In genomic region chr1:209375097-209375496, GRCh38 we compare ENCODE assay signal across 17 cellular contexts.
A peak's percentile ranks its signal among the peaks of the same experiment; 100 is the strongest.
DNase-seq lines count a peak whose midpoint lies in the region; ATAC-seq, FAIRE-seq and TF ChIP-seq lines count a peak whose summit lies in the region.
"Had no signal": no experiment of that assay in that cellular context is flagged by ENCODE, and none has a peak within 500 bp of the region (broad histone marks: within the 10 kb centered on the region; RNA-seq: fewer than 3 reads in every experiment).

No MANE protein-coding gene starts in this region.

- H3K27me3 Mint-ChIP-seq in astrocyte (ENCODE audit: low read depth, unreplicated experiment) = no peaks in the 10 kb centered on the region

- H3K4me2 ChIP-seq in astrocyte (ENCODE audit: low read length) = no peak overlapping the region
- peak overlapping the region; percentile 48 for H3K4me2 ChIP-seq in keratinocyte (ENCODE audit: control insufficient read depth, extremely low read depth, insufficient read depth, low read depth, low read length)
- H3K4me2 ChIP-seq: BLaER1 had no signal

- H3K4me1 ChIP-seq in astrocyte (ENCODE audit: insufficient read depth, low read length) = peaks cover 8% of the 10 kb centered on the region
- peaks cover 70% of the 10 kb centered on the region for H3K4me1 ChIP-seq in keratinocyte (ENCODE audit: control insufficient read depth, extremely low read depth, insufficient read depth, low read length)
- peaks cover 21% of the 10 kb centered on the region for H3K4me1 ChIP-seq in suprapubic skin
- no peaks in the 10 kb centered on the region for H3K4me1 ChIP-seq in tibial nerve

- no peak for TF ChIP-seq CTCF in astrocyte (IDR thresholded peaks at IDR 0.05; ENCODE audit: insufficient read depth, low read depth, low read length)
- no peak for TF ChIP-seq CTCF in keratinocyte (optimal IDR thresholded peaks at IDR 0.05 in 1 of 3, IDR thresholded peaks at IDR 0.05 in 1 of 3, conservative IDR thresholded peaks at IDR 0.05 in 1 of 3; ENCODE audit: extremely low read depth in 1 of 3, insufficient read depth in 2 of 3, low read length in 3 of 3)
- no peak for TF ChIP-seq CTCF in suprapubic skin (IDR thresholded peaks at IDR 0.05)
- no peak for TF ChIP-seq CTCF in tibial nerve (IDR thresholded peaks at IDR 0.05)

- H3K9me1 ChIP-seq in keratinocyte (ENCODE audit: control insufficient read depth, extremely low read depth, insufficient read depth, low read length) = no peaks in the 10 kb centered on the region

- no peaks in the 10 kb centered on the region for H3K79me2 ChIP-seq in astrocyte (ENCODE audit: insufficient read depth, low read length)
- H3K79me2 ChIP-seq in keratinocyte (ENCODE audit: control insufficient read depth, insufficient read depth, low read length) = no peaks in the 10 kb centered on the region

- H4K20me1 ChIP-seq in astrocyte (ENCODE audit: insufficient read depth, low read length) (no peaks in the 10 kb centered on the region), keratinocyte (ENCODE audit: control insufficient read depth, extremely low read depth, insufficient read depth, low read length) (no peaks in the 10 kb centered on the region)
- H4K20me1 ChIP-seq: BLaER1 had no signal

- H3K4me3 Mint-ChIP-seq in astrocyte (ENCODE audit: unreplicated experiment) = no peak overlapping the region

- H3K36me3 ChIP-seq in astrocyte (ENCODE audit: insufficient read depth, low read length) (no peaks in the 10 kb centered on the region), keratinocyte (ENCODE audit: control insufficient read depth in 2 of 2, extremely low read depth in 1 of 2, insufficient read depth in 2 of 2, low read length in 2 of 2) (no peaks in the 10 kb centered on the region), suprapubic skin (no peaks in the 10 kb centered on the region), tibial nerve (no peaks in the 10 kb centered on the region)
- H3K36me3 ChIP-seq: BLaER1 had no signal

- TF ChIP-seq POLR2A in suprapubic skin (IDR thresholded peaks at IDR 0.05) (no peak), tibial nerve (IDR thresholded peaks at IDR 0.05) (no peak)

- H3K9me3 ChIP-seq in astrocyte (ENCODE audit: insufficient read depth, low read depth, low read length) (no peaks in the 10 kb centered on the region), keratinocyte (ENCODE audit: control insufficient read depth, low read depth, low read length) (no peaks in the 10 kb centered on the region), suprapubic skin (no peaks in the 10 kb centered on the region), tibial nerve (no peaks in the 10 kb centered on the region)
- H3K9me3 ChIP-seq: BLaER1 had no signal

- no peak overlapping the region for H3K9ac ChIP-seq in astrocyte (ENCODE audit: low read length)
- peak overlapping the region; percentile 55 for H3K9ac ChIP-seq in keratinocyte (ENCODE audit: control insufficient read depth, extremely low read depth, insufficient read depth, low read length)
- H3K9ac ChIP-seq: BLaER1 had no signal

- DNase-seq in HT-29 (ENCODE audit: low spot score) = peak; percentile 36
- no peak for DNase-seq in astrocyte (ENCODE audit: low read depth)
- DNase-seq in keratinocyte (ENCODE audit: low read depth, low spot score) = no peak
- no peak for DNase-seq in suprapubic skin (ENCODE audit: low spot score in 2 of 2)
- DNase-seq in tibial nerve (ENCODE audit: low spot score in 2 of 2) = no peak
- DNase-seq: DMS 273 treated with DMSO at 0.1 percent for 48 hours, KBM-7, NCI-H1092 treated with DMSO at 0.1 percent for 48 hours, NCI-H187 treated with DMSO at 0.1 percent for 48 hours, NCI-H2171 treated with DMSO at 0.1 percent for 48 hours, NCI-H774, Right ventricle myocardium superior had no signal

- H3K4me3 ChIP-seq in astrocyte (ENCODE audit: insufficient read depth, low read depth, low read length) = no peak overlapping the region
- no peak overlapping the region for H3K4me3 ChIP-seq in keratinocyte (ENCODE audit: control insufficient read depth in 2 of 3, extremely low read depth in 1 of 3, insufficient read depth in 2 of 3, low read depth in 1 of 3, low read length in 3 of 3)
- H3K4me3 ChIP-seq in suprapubic skin = peak overlapping the region; percentile 17
- no peak overlapping the region for H3K4me3 ChIP-seq in tibial nerve
- H3K4me3 ChIP-seq: BLaER1 had no signal

- 51% methylated on average over 5 of the region's 5 CpGs for WGBS in suprapubic skin
- 73 to 77% methylated on average over 5 of the region's 5 CpGs for WGBS in tibial nerve, 2 donors

- H3K27ac Mint-ChIP-seq in astrocyte (ENCODE audit: unreplicated experiment) = peak overlapping the region; percentile 83

- H3K36me3 Mint-ChIP-seq in astrocyte (ENCODE audit: low read depth, unreplicated experiment) = no peaks in the 10 kb centered on the region

- H2AFZ ChIP-seq in astrocyte (ENCODE audit: low read depth, low read length) (no peak overlapping the region), keratinocyte (ENCODE audit: control insufficient read depth, low read length) (no peak overlapping the region)

- ATAC-seq in GM18511 (IDR thresholded peaks at IDR 0.05; ENCODE audit: unreplicated experiment) (no peak), HG03139 (IDR thresholded peaks at IDR 0.05; ENCODE audit: unreplicated experiment) (no peak), GM21723 (IDR thresholded peaks at IDR 0.05; ENCODE audit: unreplicated experiment) (no peak)
- ATAC-seq: Panc1 had no signal

- H3K4me1 Mint-ChIP-seq in astrocyte (ENCODE audit: low read depth, unreplicated experiment) = peaks cover 24% of the 10 kb centered on the region

- FAIRE-seq in astrocyte (lab: Jason Lieb, UNC) = no peak
- FAIRE-seq in keratinocyte (lab: Jason Lieb, UNC) = no peak

- H3K27ac ChIP-seq in astrocyte (ENCODE audit: low read depth, low read length) (no peak overlapping the region), keratinocyte (ENCODE audit: control insufficient read depth, insufficient read depth, low read length) (peak overlapping the region; percentile 90), suprapubic skin (no peak overlapping the region), tibial nerve (no peak overlapping the region)
- H3K27ac ChIP-seq: BLaER1 had no signal

- H3K27me3 ChIP-seq in astrocyte (ENCODE audit: insufficient read depth, low read length) (no peaks in the 10 kb centered on the region), keratinocyte (ENCODE audit: control insufficient read depth, extremely low read depth, insufficient read depth, low read length) (no peaks in the 10 kb centered on the region), suprapubic skin (no peaks in the 10 kb centered on the region), tibial nerve (no peaks in the 10 kb centered on the region)
- H3K27me3 ChIP-seq: BLaER1 had no signal

- H3K9me3 Mint-ChIP-seq in astrocyte (ENCODE audit: unreplicated experiment) = no peaks in the 10 kb centered on the region

- no peak for TF ChIP-seq EP300 in suprapubic skin (IDR thresholded peaks at IDR 0.05)
- no peak for TF ChIP-seq EP300 in tibial nerve (IDR thresholded peaks at IDR 0.05)

- dilution Hi-C loops in keratinocyte (cut with MboI; ENCODE audit: extremely low pct_ligation_motif_present, low sequenced_read_pairs) = no loop called here
